ENCODE assay signal across 1 cellular context in genomic region chr3:49092948-49093852, GRCh38.
TF ChIP-seq lines count a peak whose summit lies in the region.

No MANE protein-coding gene starts in this region.

TF ChIP-seq in H1, 55 proteins besides CTCF, POLR2A, EP300 and RAD21:
- TF ChIP-seq RXRA (IDR thresholded peaks at IDR 0.05; ENCODE audit: insufficient read depth, low read depth, low read length), result no peak
- no peak for TF ChIP-seq SRF (IDR thresholded peaks at IDR 0.05; ENCODE audit: low read depth, low read length)
- TF ChIP-seq CBX8 (IDR thresholded peaks at IDR 0.05; ENCODE audit: borderline replicate concordance, low read depth, low read length), result no peak
- no peak for TF ChIP-seq HDAC6 (IDR thresholded peaks at IDR 0.05; ENCODE audit: low read depth, low read length)
- TF ChIP-seq GTF2F1 (IDR thresholded peaks at IDR 0.05; ENCODE audit: borderline replicate concordance, low read depth, low read length), result no peak
- no peak for TF ChIP-seq RFX5 (IDR thresholded peaks at IDR 0.05; ENCODE audit: borderline replicate concordance, low read depth, low read length)
- no peak for TF ChIP-seq POU5F1 (IDR thresholded peaks at IDR 0.05; ENCODE audit: low read depth, low read length)
- TF ChIP-seq TAF7 (optimal IDR thresholded peaks at IDR 0.05; ENCODE audit: borderline replicate concordance, low read depth, low read length), result peak; percentile 74
- no peak for TF ChIP-seq TCF12 (IDR thresholded peaks at IDR 0.05; ENCODE audit: low read depth, low read length)
- TF ChIP-seq CHD1 (IDR thresholded peaks at IDR 0.05; ENCODE audit: low read depth, low read length), result no peak
- no peak for TF ChIP-seq SP2 (IDR thresholded peaks at IDR 0.05; ENCODE audit: low read length)
- peak; percentile 18; the same call in 1 of the 2 replicates for TF ChIP-seq EGR1 (IDR thresholded peaks at IDR 0.05; ENCODE audit: borderline replicate concordance, low read depth, low read length)
- no peak for TF ChIP-seq SIX5 (IDR thresholded peaks at IDR 0.05; ENCODE audit: low read depth, low read length)
- no peak for TF ChIP-seq SUZ12 (IDR thresholded peaks at IDR 0.05; ENCODE audit: low read length)
- TF ChIP-seq ASH2L (IDR thresholded peaks at IDR 0.05; ENCODE audit: low read length), result no peak
- TF ChIP-seq RNF2 (IDR thresholded peaks at IDR 0.05; ENCODE audit: borderline replicate concordance, low read depth, low read length, missing control alignments, poor library complexity, severe bottlenecking), result no peak
- TF ChIP-seq BACH1 (IDR thresholded peaks at IDR 0.05; ENCODE audit: low read length), result peak; percentile 57; the same call in 1 of the 2 replicates
- peak in 1 of 2 experiments; percentile 78; a peak in 2 of 4 replicates for TF ChIP-seq SIN3A (conservative IDR thresholded peaks at IDR 0.05 in 1 of 2, IDR thresholded peaks at IDR 0.05 in 1 of 2; ENCODE audit: low read depth in 1 of 2, low read length in 2 of 2)
- TF ChIP-seq BRCA1 (IDR thresholded peaks at IDR 0.05; ENCODE audit: low read depth, low read length), result no peak
- TF ChIP-seq SP4 (IDR thresholded peaks at IDR 0.05; ENCODE audit: low read length), result 0 out of 2 replicates have a peak, but pooled peaks have one; percentile 58
- no peak for TF ChIP-seq SAP30 (IDR thresholded peaks at IDR 0.05; ENCODE audit: insufficient read depth, insufficient replicate concordance, low read length)
- no peak for TF ChIP-seq GABPA (IDR thresholded peaks at IDR 0.05; ENCODE audit: borderline replicate concordance, insufficient read depth, low read length)
- TF ChIP-seq, protein P1, sequence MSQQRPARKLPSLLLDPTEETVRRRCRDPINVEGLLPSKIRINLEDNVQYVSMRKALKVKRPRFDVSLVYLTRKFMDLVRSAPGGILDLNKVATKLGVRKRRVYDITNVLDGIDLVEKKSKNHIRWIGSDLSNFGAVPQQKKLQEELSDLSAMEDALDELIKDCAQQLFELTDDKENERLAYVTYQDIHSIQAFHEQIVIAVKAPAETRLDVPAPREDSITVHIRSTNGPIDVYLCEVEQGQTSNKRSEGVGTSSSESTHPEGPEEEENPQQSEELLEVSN (IDR thresholded peaks at IDR 0.05), result no peak
- TF ChIP-seq KDM5A (IDR thresholded peaks at IDR 0.05; ENCODE audit: low read length), result no peak
- no peak for TF ChIP-seq MAFK (IDR thresholded peaks at IDR 0.05; ENCODE audit: low read depth, low read length)
- no peak for TF ChIP-seq JUND (IDR thresholded peaks at IDR 0.05; ENCODE audit: low read length)
- no peak for TF ChIP-seq NANOG (IDR thresholded peaks at IDR 0.05; ENCODE audit: insufficient read depth, low read depth, low read length, poor library complexity, severe bottlenecking)
- no peak for TF ChIP-seq KDM4A (IDR thresholded peaks at IDR 0.05; ENCODE audit: low read depth, low read length, severe bottlenecking)
- no peak for TF ChIP-seq USF2 (IDR thresholded peaks at IDR 0.05; ENCODE audit: low read length)
- peak; percentile 79 for TF ChIP-seq CREB1 (IDR thresholded peaks at IDR 0.05)
- no peak for TF ChIP-seq YY1 (IDR thresholded peaks at IDR 0.05; ENCODE audit: low read depth, low read length)
- no peak for TF ChIP-seq CHD2 (IDR thresholded peaks at IDR 0.05; ENCODE audit: low read length)
- no peak for TF ChIP-seq KDM1A (IDR thresholded peaks at IDR 0.05; ENCODE audit: borderline replicate concordance, low read length)
- TF ChIP-seq BCL11A (IDR thresholded peaks at IDR 0.05; ENCODE audit: low read depth in 2 of 2, low read length in 2 of 2), result no peak
- no peak for TF ChIP-seq ZNF274 (IDR thresholded peaks at IDR 0.05; ENCODE audit: borderline replicate concordance, extremely low read depth, low read length)
- no peak; the same call in 1 of the 2 replicates for TF ChIP-seq PHF8 (conservative IDR thresholded peaks at IDR 0.05; ENCODE audit: low read depth, low read length)
- TF ChIP-seq SIRT6 (IDR thresholded peaks at IDR 0.05; ENCODE audit: low read length), result no peak
- no peak for TF ChIP-seq ATF3 (IDR thresholded peaks at IDR 0.05; ENCODE audit: insufficient read depth, low read depth, low read length)
- TF ChIP-seq FOSL1 (IDR thresholded peaks at IDR 0.05; ENCODE audit: insufficient read depth, low read depth, low read length), result no peak
- TF ChIP-seq, protein P2, sequence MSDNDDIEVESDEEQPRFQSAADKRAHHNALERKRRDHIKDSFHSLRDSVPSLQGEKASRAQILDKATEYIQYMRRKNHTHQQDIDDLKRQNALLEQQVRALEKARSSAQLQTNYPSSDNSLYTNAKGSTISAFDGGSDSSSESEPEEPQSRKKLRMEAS (IDR thresholded peaks at IDR 0.05), result no peak
- TF ChIP-seq CBX5 (IDR thresholded peaks at IDR 0.05; ENCODE audit: low read depth, low read length), result no peak
- no peak for TF ChIP-seq TAF1 (IDR thresholded peaks at IDR 0.05; ENCODE audit: low read depth, low read length)
- peak; percentile 23; the same call in 1 of the 2 replicates for TF ChIP-seq RBBP5 (IDR thresholded peaks at IDR 0.05; ENCODE audit: borderline replicate concordance, low read depth, low read length)
- TF ChIP-seq SP1 (IDR thresholded peaks at IDR 0.05; ENCODE audit: low read depth, low read length), result no peak
- TF ChIP-seq TEAD4 (IDR thresholded peaks at IDR 0.05; ENCODE audit: low read depth, low read length), result peak; percentile 17; the same call in 1 of the 2 replicates
- 0 out of 4 replicates have a peak, but pooled peaks of 1 of the 2 experiments have one; percentile 15 for TF ChIP-seq HDAC2 (IDR thresholded peaks at IDR 0.05; ENCODE audit: borderline replicate concordance in 1 of 2, low read depth in 2 of 2, low read length in 2 of 2)
- no peak for TF ChIP-seq CEBPB (IDR thresholded peaks at IDR 0.05; ENCODE audit: low read depth, low read length)
